11 cellular contexts compared by ENCODE assay signal in the genomic region with DNA sequence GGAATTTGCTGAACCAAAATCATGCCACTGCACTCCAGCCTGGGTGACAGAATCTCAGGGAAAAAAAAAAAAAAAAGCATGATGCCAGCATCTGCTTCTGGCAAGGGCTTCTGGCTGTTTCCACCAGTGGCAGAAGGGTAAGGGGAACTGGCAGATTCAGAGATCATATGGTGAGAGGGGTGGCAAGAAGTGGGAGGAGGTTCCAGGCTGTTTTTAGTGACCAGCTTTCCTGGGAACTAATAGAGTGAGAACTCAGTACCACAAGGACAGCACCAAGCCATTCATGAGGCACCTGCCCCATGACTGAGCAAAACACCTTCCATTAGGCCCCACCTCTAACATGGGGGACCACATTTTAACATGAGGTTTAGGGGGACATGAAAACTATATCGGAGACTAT. TPM values are rescaled to one million over a fixed set of nuclear protein-coding genes. Genes with fewer than 3 reads are reported as not detected.
DNase-seq lines count a peak whose midpoint lies in the region; ATAC-seq and TF ChIP-seq lines count a peak whose summit lies in the region.
"Had no signal": no experiment of that assay in that cellular context is flagged by ENCODE, and none has a peak within 500 bp of the region (broad histone marks: within the 10 kb centered on the region; RNA-seq: fewer than 3 reads in every experiment).

No MANE protein-coding gene starts in this region.

- H3K9me3 ChIP-seq in left ventricle myocardium inferior (replicated peaks): peaks cover 7% of the 10 kb centered on the region

- no peak for TF ChIP-seq CTCF in left ventricle myocardium inferior (IDR thresholded peaks at IDR 0.05; ENCODE audit: borderline replicate concordance)

- H3K27ac Mint-ChIP-seq in stimulated activated effector memory CD8-positive, alpha-beta T cell treated with anti-CD3 and anti-CD28 coated beads, Interleukin-12 subunit alpha, Interleukin-12 subunit beta, amount 100 ng/mL, for 72 hours: peak overlapping the region; percentile 76
- H3K27ac Mint-ChIP-seq: B cell; CD8-positive, alpha-beta T cell had no signal

- H3K27me3 ChIP-seq in left ventricle myocardium inferior (ENCODE audit: low read depth): no peaks in the 10 kb centered on the region
- no peaks in the 10 kb centered on the region for H3K27me3 ChIP-seq in H7 (ENCODE audit: control insufficient read depth, insufficient read depth, low read length)
- H3K27me3 ChIP-seq: BLaER1 treated with 17β-estradiol and CSF1 and Interleukin-3, amounts not matched to agents 10 nM and 100 nM had no signal

- peak overlapping the region; percentile 13 for H3K27ac ChIP-seq in left ventricle myocardium inferior (replicated peaks)
- H3K27ac ChIP-seq: BLaER1 treated with 17β-estradiol and CSF1 and Interleukin-3, amounts not matched to agents 10 nM and 100 nM had no signal

- H3K36me3 Mint-ChIP-seq in stimulated activated effector memory CD8-positive, alpha-beta T cell treated with anti-CD3 and anti-CD28 coated beads, Interleukin-12 subunit alpha, Interleukin-12 subunit beta, amount 100 ng/mL, for 72 hours: no peaks in the 10 kb centered on the region

- no peak overlapping the region for H3K4me3 Mint-ChIP-seq in stimulated activated effector memory CD8-positive, alpha-beta T cell treated with anti-CD3 and anti-CD28 coated beads, Interleukin-12 subunit alpha, Interleukin-12 subunit beta, amount 100 ng/mL, for 72 hours
- H3K4me3 Mint-ChIP-seq: B cell; CD8-positive, alpha-beta T cell had no signal

- H3K9me3 Mint-ChIP-seq in stimulated activated effector memory CD8-positive, alpha-beta T cell treated with anti-CD3 and anti-CD28 coated beads, Interleukin-12 subunit alpha, Interleukin-12 subunit beta, amount 100 ng/mL, for 72 hours: peaks cover 5% of the 10 kb centered on the region

- H3K4me3 ChIP-seq in left ventricle myocardium inferior: no peak overlapping the region
- H3K4me3 ChIP-seq in H7 (ENCODE audit: insufficient read depth, low read depth, low read length): no peak overlapping the region
- H3K4me3 ChIP-seq: BLaER1 treated with 17β-estradiol and CSF1 and Interleukin-3, amounts not matched to agents 10 nM and 100 nM had no signal

- DNase-seq in NCI-H2171 treated with DMSO at 0.1 percent for 48 hours (lab: John Stamatoyannopoulos, UW) (peak; percentile 41), NCI-H2171 (lab: John Stamatoyannopoulos, UW) (no peak), left ventricle myocardium inferior (no peak), Right ventricle myocardium superior (no peak), H7 (no peak)
- no peak for DNase-seq in stimulated activated effector memory CD8-positive, alpha-beta T cell treated with anti-CD3 and anti-CD28 coated beads, Interleukin-12 subunit alpha, Interleukin-12 subunit beta, amount 100 ng/mL, for 72 hours (ENCODE audit: low spot score in 2 of 2)
- DNase-seq: Calu3; CD8-positive, alpha-beta T cell; HCEC 1CT had no signal

- no peak for ATAC-seq in Right ventricle myocardium superior (ENCODE audit: poor library complexity)
- ATAC-seq in stimulated activated effector memory CD8-positive, alpha-beta T cell treated with anti-CD3 and anti-CD28 coated beads, Interleukin-12 subunit alpha, Interleukin-12 subunit beta, amount 100 ng/mL, for 72 hours: no peak
- ATAC-seq: CD8-positive, alpha-beta T cell had no signal

- H3K36me3 ChIP-seq in left ventricle myocardium inferior (no peaks in the 10 kb centered on the region), H7 (replicated peaks; ENCODE audit: control insufficient read depth, insufficient read depth, low read length) (0 out of 2 replicates have a peak, but pooled peaks cover 1% of the 10 kb centered on the region)

- no peaks in the 10 kb centered on the region for H3K4me1 Mint-ChIP-seq in stimulated activated effector memory CD8-positive, alpha-beta T cell treated with anti-CD3 and anti-CD28 coated beads, Interleukin-12 subunit alpha, Interleukin-12 subunit beta, amount 100 ng/mL, for 72 hours
- H3K4me1 Mint-ChIP-seq: B cell had no signal

- peaks cover 36% of the 10 kb centered on the region for H3K4me1 ChIP-seq in left ventricle myocardium inferior
- H3K4me1 ChIP-seq: BLaER1 treated with 17β-estradiol and CSF1 and Interleukin-3, amounts not matched to agents 10 nM and 100 nM had no signal

- intact Hi-C loops in left ventricle myocardium inferior (cut with micrococcal nuclease) (no loop called here), Right ventricle myocardium superior (cut with DNase I) (no loop called here)

RNA-seq across cellular contexts. Expression of gene CLASP1, which starts 18.4 kb away (rescaled TPM):
- total RNA-seq in left ventricle myocardium inferior: 60.1 TPM
- 58.3 TPM for total RNA-seq in Right ventricle myocardium superior
- total RNA-seq in H7 (2014; rRNA removed; shearing (Covaris generic)): 22.9 and 33.1 TPM in 2 replicates
